In genomic region chr11:65169164-65169641, GRCh38 we compare ENCODE assay signal across 1 cellular context.
TF ChIP-seq lines count a peak whose summit lies in the region.

No MANE protein-coding gene starts in this region.

TF ChIP-seq in IMR-90, 13 proteins besides CTCF, POLR2A, EP300 and RAD21:
- TF ChIP-seq CHD1 (IDR thresholded peaks at IDR 0.05; ENCODE audit: low read depth, low read length) (no peak), RFX5 (IDR thresholded peaks at IDR 0.05; ENCODE audit: low read depth, low read length) (no peak), FOS (IDR thresholded peaks at IDR 0.05; ENCODE audit: low read depth, low read length) (no peak), NFE2L2 (IDR thresholded peaks at IDR 0.05; ENCODE audit: low read depth, low read length) (no peak), MAZ (IDR thresholded peaks at IDR 0.05; ENCODE audit: borderline replicate concordance, low read depth, low read length) (no peak), MAFK (IDR thresholded peaks at IDR 0.05; ENCODE audit: low read depth, low read length) (no peak), USF2 (IDR thresholded peaks at IDR 0.05; ENCODE audit: low read depth, low read length) (peak; percentile 26; the same call in 1 of the 2 replicates), CEBPB (IDR thresholded peaks at IDR 0.05; ENCODE audit: low read depth, low read length) (no peak), SMC3 (IDR thresholded peaks at IDR 0.05; ENCODE audit: low read depth, low read length) (no peak), RCOR1 (IDR thresholded peaks at IDR 0.05; ENCODE audit: insufficient replicate concordance, low read length) (no peak), BHLHE40 (IDR thresholded peaks at IDR 0.05; ENCODE audit: low read depth, low read length) (peak; percentile 65), MXI1 (IDR thresholded peaks at IDR 0.05; ENCODE audit: borderline replicate concordance, low read depth, low read length) (no peak)
- TF ChIP-seq, protein P1, sequence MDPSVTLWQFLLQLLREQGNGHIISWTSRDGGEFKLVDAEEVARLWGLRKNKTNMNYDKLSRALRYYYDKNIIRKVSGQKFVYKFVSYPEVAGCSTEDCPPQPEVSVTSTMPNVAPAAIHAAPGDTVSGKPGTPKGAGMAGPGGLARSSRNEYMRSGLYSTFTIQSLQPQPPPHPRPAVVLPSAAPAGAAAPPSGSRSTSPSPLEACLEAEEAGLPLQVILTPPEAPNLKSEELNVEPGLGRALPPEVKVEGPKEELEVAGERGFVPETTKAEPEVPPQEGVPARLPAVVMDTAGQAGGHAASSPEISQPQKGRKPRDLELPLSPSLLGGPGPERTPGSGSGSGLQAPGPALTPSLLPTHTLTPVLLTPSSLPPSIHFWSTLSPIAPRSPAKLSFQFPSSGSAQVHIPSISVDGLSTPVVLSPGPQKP (IDR thresholded peaks at IDR 0.05; ENCODE audit: borderline replicate concordance, low read depth, low read length) = no peak
